15 cellular contexts compared by ENCODE assay signal in the genomic region with DNA sequence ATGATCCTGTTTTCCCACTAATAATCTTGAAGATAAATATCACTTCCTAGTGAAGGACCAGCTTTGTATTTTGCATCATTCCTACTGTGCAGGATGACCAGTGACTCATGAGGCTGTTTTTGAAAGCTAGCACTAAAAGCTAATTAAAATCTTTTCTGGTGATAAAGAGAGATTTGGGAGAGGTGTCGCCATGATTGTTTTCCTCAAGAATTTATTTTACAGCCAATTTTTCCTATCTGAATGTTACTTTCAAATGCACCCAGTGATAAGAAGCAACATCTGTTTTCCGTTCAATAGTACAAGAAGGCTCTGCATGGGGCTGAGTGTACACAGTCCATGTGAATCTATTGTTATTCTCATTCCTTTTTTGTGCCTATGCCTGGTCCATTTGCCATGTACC. TPM values are rescaled to one million over a fixed set of nuclear protein-coding genes. Genes with fewer than 3 reads are reported as not detected.
A peak's percentile ranks its signal among the peaks of the same experiment; 100 is the strongest.
DNase-seq lines count a peak whose midpoint lies in the region; ATAC-seq and TF ChIP-seq lines count a peak whose summit lies in the region.
"Had no signal": no experiment of that assay in that cellular context is flagged by ENCODE, and none has a peak within 500 bp of the region (broad histone marks: within the 10 kb centered on the region; RNA-seq: fewer than 3 reads in every experiment).

No MANE protein-coding gene starts in this region.

- TF ChIP-seq POLR2A in gastrocnemius medialis (IDR thresholded peaks at IDR 0.05), result no peak

- intact Hi-C loops in dorsolateral prefrontal cortex (cut with DNase I), result loop anchor here in 1 of 2 donors (5.0 kb wide), 1 partner anchor 79 kb away; no protein-coding TSS in a partner anchor
- intact Hi-C loops in gastrocnemius medialis (cut with DNase I; ENCODE audit: low total_unique reads), result no loop called here
- intact Hi-C loops in CD4-positive, alpha-beta memory T cell (cut with micrococcal nuclease), result no loop called here

- no peak for TF ChIP-seq CTCF in dorsolateral prefrontal cortex (IDR thresholded peaks at IDR 0.05 in 54 of 56, conservative IDR thresholded peaks at IDR 0.05 in 2 of 56; ENCODE audit: low read depth in 1 of 56, partially characterized antibody in 56 of 56)
- no peak for TF ChIP-seq CTCF in nephron progenitor cell (IDR thresholded peaks at IDR 0.05)
- TF ChIP-seq CTCF in type B pancreatic cell (conservative IDR thresholded peaks at IDR 0.05), result no peak
- no peak for TF ChIP-seq CTCF in osteocyte (IDR thresholded peaks at IDR 0.05)
- TF ChIP-seq CTCF in gastrocnemius medialis (IDR thresholded peaks at IDR 0.05 in 4 of 5, conservative IDR thresholded peaks at IDR 0.05 in 1 of 5), result no peak

- H3K27ac ChIP-seq in dorsolateral prefrontal cortex, result peak overlapping the region in 53 of 59 donors; percentile 8 to 93 (median 81)
- no peak overlapping the region for H3K27ac ChIP-seq in gastrocnemius medialis
- H3K27ac ChIP-seq in CD4-positive, alpha-beta memory T cell (ENCODE audit: low read depth, low read length), result no peak overlapping the region
- H3K27ac ChIP-seq: BLaER1, SJSA1 had no signal

- ATAC-seq in gastrocnemius medialis, result no peak
- ATAC-seq: PC-3 had no signal

- H3K27ac Mint-ChIP-seq in nephron progenitor cell (peak overlapping the region; percentile 26), type B pancreatic cell (peak overlapping the region; percentile 12), osteocyte (ENCODE audit: unreplicated experiment) (no peak overlapping the region)
- H3K27ac Mint-ChIP-seq in CD4-positive, alpha-beta memory T cell, result no peak overlapping the region

- H3K4me3 ChIP-seq in dorsolateral prefrontal cortex (peak overlapping the region in 3 of 59 donors; percentile 25 to 48 (median 33)), gastrocnemius medialis (no peak overlapping the region)
- no peak overlapping the region for H3K4me3 ChIP-seq in CD4-positive, alpha-beta memory T cell (ENCODE audit: low read length in 2 of 2)
- H3K4me3 ChIP-seq: BLaER1, SJSA1 had no signal

- DNase-seq in NCI-H146 (lab: John Stamatoyannopoulos, UW) (peak; percentile 71), dorsolateral prefrontal cortex (no peak), nephron progenitor cell (no peak), type B pancreatic cell (ENCODE audit: extremely low spot score, unreplicated experiment) (no peak), osteocyte (ENCODE audit: extremely low spot score, unreplicated experiment) (no peak), gastrocnemius medialis (no peak)
- no peak for DNase-seq in stimulated activated CD4-positive, alpha-beta T cell treated with anti-CD3 and anti-CD28 coated beads, Interleukin-2, amount 100 ng/mL, for 48 hours
- DNase-seq in CD4-positive, alpha-beta memory T cell, result no peak
- DNase-seq: EL, KBM-7, NCI-H1436 treated with DMSO at 0.1 percent for 48 hours, NCI-H226, PC-3 had no signal

- H3K9me3 ChIP-seq in gastrocnemius medialis, result no peaks in the 10 kb centered on the region
- no peaks in the 10 kb centered on the region for H3K9me3 ChIP-seq in CD4-positive, alpha-beta memory T cell (ENCODE audit: control insufficient read depth in 1 of 2, low read length in 2 of 2)
- H3K9me3 ChIP-seq: BLaER1, SJSA1 had no signal

- no peaks in the 10 kb centered on the region for H3K27me3 Mint-ChIP-seq in nephron progenitor cell (ENCODE audit: low read depth, poor library complexity)
- no peaks in the 10 kb centered on the region for H3K27me3 Mint-ChIP-seq in type B pancreatic cell
- peaks cover 13% of the 10 kb centered on the region for H3K27me3 Mint-ChIP-seq in osteocyte (ENCODE audit: unreplicated experiment)
- peaks cover 0 to 4% of the 10 kb centered on the region in 2 donors for H3K27me3 Mint-ChIP-seq in CD4-positive, alpha-beta memory T cell

- in situ Hi-C loops in gastrocnemius medialis (cut with MboI; ENCODE audit: low sequenced_read_pairs in 4 of 4), result no loop called here

- peaks cover 0 to 5% of the 10 kb centered on the region in 2 donors for H3K4me1 ChIP-seq in gastrocnemius medialis
- no peaks in the 10 kb centered on the region for H3K4me1 ChIP-seq in CD4-positive, alpha-beta memory T cell (ENCODE audit: insufficient read depth, low read length)
- H3K4me1 ChIP-seq: BLaER1, SJSA1 had no signal

- CTCF ChIA-PET in CD4-positive, alpha-beta memory T cell (lab: Charles Lee; ENCODE audit: partially characterized antibody), result no interaction called here

- no peaks in the 10 kb centered on the region for H3K9me3 Mint-ChIP-seq in nephron progenitor cell
- H3K9me3 Mint-ChIP-seq in type B pancreatic cell, result no peaks in the 10 kb centered on the region
- H3K9me3 Mint-ChIP-seq in osteocyte (ENCODE audit: unreplicated experiment), result no peaks in the 10 kb centered on the region
- H3K9me3 Mint-ChIP-seq in CD4-positive, alpha-beta memory T cell, result peaks cover 0 to 8% (median 1%) of the 10 kb centered on the region in 8 donors

- no peaks in the 10 kb centered on the region for H3K27me3 ChIP-seq in dorsolateral prefrontal cortex
- no peaks in the 10 kb centered on the region for H3K27me3 ChIP-seq in gastrocnemius medialis
- H3K27me3 ChIP-seq in CD4-positive, alpha-beta memory T cell (ENCODE audit: insufficient read depth, low read length), result no peaks in the 10 kb centered on the region
- H3K27me3 ChIP-seq: BLaER1, SJSA1 had no signal

- H3K4me1 Mint-ChIP-seq in nephron progenitor cell, result peaks cover 95% of the 10 kb centered on the region
- H3K4me1 Mint-ChIP-seq in type B pancreatic cell (ENCODE audit: unreplicated experiment), result peaks cover 81% of the 10 kb centered on the region
- no peaks in the 10 kb centered on the region for H3K4me1 Mint-ChIP-seq in osteocyte (ENCODE audit: unreplicated experiment)
- H3K4me1 Mint-ChIP-seq in CD4-positive, alpha-beta memory T cell, result no peaks in the 10 kb centered on the region

- POLR2A ChIA-PET in CD4-positive, alpha-beta memory T cell (lab: Charles Lee; ENCODE audit: partially characterized antibody), result no interaction called here

- H3K36me3 ChIP-seq in gastrocnemius medialis, result no peaks in the 10 kb centered on the region
- no peaks in the 10 kb centered on the region for H3K36me3 ChIP-seq in CD4-positive, alpha-beta memory T cell (ENCODE audit: insufficient read depth, low read length)
- H3K36me3 ChIP-seq: BLaER1 had no signal

- H3K36me3 Mint-ChIP-seq in nephron progenitor cell (ENCODE audit: low read depth) (peaks cover 94% of the 10 kb centered on the region), type B pancreatic cell (peaks cover 60% of the 10 kb centered on the region), osteocyte (ENCODE audit: unreplicated experiment) (no peaks in the 10 kb centered on the region)
- H3K36me3 Mint-ChIP-seq in CD4-positive, alpha-beta memory T cell, result no peaks in the 10 kb centered on the region

- no peak overlapping the region for H3K4me3 Mint-ChIP-seq in nephron progenitor cell
- peak overlapping the region; percentile 2 for H3K4me3 Mint-ChIP-seq in type B pancreatic cell
- H3K4me3 Mint-ChIP-seq in osteocyte (ENCODE audit: unreplicated experiment), result no peak overlapping the region
- no peak overlapping the region for H3K4me3 Mint-ChIP-seq in CD4-positive, alpha-beta memory T cell

RNA-seq across cellular contexts. Expression of a gene that starts 28.3 kb away (rescaled TPM):
- total RNA-seq in dorsolateral prefrontal cortex (10 to 100 TPM in 112 of 120 experiments, 1 to 10 TPM in 8; 6.7 to 51.0 (median 18.0) TPM), type B pancreatic cell (ENCODE audit: low replicate concordance) (250 and 255 TPM in 2 replicates), osteocyte (0.86 and 0.91 TPM in 2 replicates), gastrocnemius medialis (1 to 10 TPM; 1.3 to 8.2 (median 2.0) TPM)
- total RNA-seq in CD4-positive, alpha-beta memory T cell, result not detected
- polyA plus RNA-seq in CD4-positive, alpha-beta memory T cell, result not detected

Comparison
In these comparisons a context has a peak if more than half of its experiments do, and no peak if none do; other contexts are left out.
1. H3K27ac ChIP-seq: peak in dorsolateral prefrontal cortex (53 of 59); none in gastrocnemius medialis (0 of 4) and CD4-positive, alpha-beta memory T cell (single experiment).
2. H3K27ac Mint-ChIP-seq: peak in nephron progenitor cell (single experiment) and type B pancreatic cell (single experiment); none in osteocyte (single experiment) and CD4-positive, alpha-beta memory T cell (0 of 7).